ENCODE assay signal across 9 cellular contexts in the genomic region with DNA sequence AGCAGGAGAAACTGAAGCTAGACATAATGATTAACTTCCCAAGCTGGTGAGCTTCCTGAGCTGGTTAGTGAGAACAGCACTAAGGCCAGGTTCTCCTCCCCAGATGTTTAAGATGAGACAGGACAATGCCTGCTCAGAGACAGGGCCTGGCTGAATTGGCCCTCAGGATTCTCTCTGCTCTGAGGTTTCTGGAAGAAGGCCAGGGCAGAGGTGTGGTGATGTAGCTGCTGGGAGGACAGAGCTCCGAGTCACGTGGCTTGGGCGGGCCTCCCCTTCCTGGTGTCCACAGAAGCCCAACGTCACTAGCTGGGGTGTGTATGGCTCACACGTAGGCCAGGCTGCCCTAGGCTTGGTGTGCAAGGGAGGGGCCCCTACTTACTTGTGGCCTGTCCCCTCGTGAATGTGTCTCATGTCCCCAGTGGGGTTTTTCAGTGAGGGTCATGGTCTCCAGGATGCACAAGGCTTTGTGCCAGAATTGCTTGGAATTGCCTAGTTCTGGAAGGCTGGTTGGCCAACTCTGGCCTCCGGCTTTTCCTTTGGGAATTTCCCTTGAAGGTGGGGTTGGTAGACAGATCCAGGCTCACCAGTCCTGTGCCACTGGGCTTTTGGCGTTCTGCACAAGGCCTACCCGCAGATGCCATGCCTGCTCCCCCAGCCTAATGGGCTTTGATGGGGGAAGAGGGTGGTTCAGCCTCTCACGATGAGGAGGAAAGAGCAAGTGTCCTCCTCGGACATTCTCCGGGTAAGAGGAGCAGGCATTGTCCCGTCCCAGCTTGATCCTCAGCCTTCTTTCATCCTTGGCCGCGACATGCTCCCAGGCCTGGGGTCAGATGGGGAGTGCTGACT. TPM values are rescaled to one million over a fixed set of nuclear protein-coding genes. Genes with fewer than 3 reads are reported as not detected.
DNase-seq lines count a peak whose midpoint lies in the region; ATAC-seq, FAIRE-seq and TF ChIP-seq lines count a peak whose summit lies in the region.
"Had no signal": no experiment of that assay in that cellular context is flagged by ENCODE, and none has a peak within 500 bp of the region (broad histone marks: within the 10 kb centered on the region; RNA-seq: fewer than 3 reads in every experiment).

No MANE protein-coding gene starts in this region.

- no peaks in the 10 kb centered on the region for H3K36me3 Mint-ChIP-seq in activated CD8-positive, alpha-beta T cell treated with anti-CD3 and anti-CD28 coated beads for 36 hours (ENCODE audit: low read depth)

- TF ChIP-seq CTCF in IMR-90 (conservative IDR thresholded peaks at IDR 0.05; ENCODE audit: low read depth, low read length) = no peak
- no peak for TF ChIP-seq CTCF in activated CD8-positive, alpha-beta T cell treated with anti-CD3 and anti-CD28 coated beads for 36 hours (IDR thresholded peaks at IDR 0.05)

- no peak overlapping the region for H2BK120ac ChIP-seq in IMR-90 (ENCODE audit: low read depth, low read length)

- WGBS in IMR-90 (ENCODE audit: extremely low coverage in 2 of 2, insufficient read length in 1 of 2), 2 experiments = 83% methylated on average over 4 of the region's 15 CpGs; no CpG with 5 or more reads in 1 of the 2 experiments

- peaks cover 8% of the 10 kb centered on the region for H3K27me3 Mint-ChIP-seq in activated CD8-positive, alpha-beta T cell treated with anti-CD3 and anti-CD28 coated beads for 36 hours

- no peak overlapping the region for H2BK20ac ChIP-seq in IMR-90 (ENCODE audit: low read depth, low read length)

- H4K5ac ChIP-seq in IMR-90 (ENCODE audit: low read depth, low read length) = no peak overlapping the region

- peaks cover 69% of the 10 kb centered on the region for H3K4me1 Mint-ChIP-seq in activated CD8-positive, alpha-beta T cell treated with anti-CD3 and anti-CD28 coated beads for 36 hours (ENCODE audit: low read depth)

- H3K18ac ChIP-seq in IMR-90 (ENCODE audit: low read depth, low read length) = no peak overlapping the region

- H2AK5ac ChIP-seq in IMR-90 (ENCODE audit: low read depth, low read length) = no peak overlapping the region

- H2BK5ac ChIP-seq in IMR-90 (ENCODE audit: low read depth, low read length, poor library complexity, severe bottlenecking) = no peak overlapping the region

- dilution Hi-C loops in IMR-90 (cut with HindIII; ENCODE audit: low sequenced_read_pairs, unreplicated experiment) = no loop called here

- H3K9me3 ChIP-seq in IMR-90 (ENCODE audit: control insufficient read depth, insufficient read depth, low read length) = no peaks in the 10 kb centered on the region

- no peak overlapping the region for H4K8ac ChIP-seq in IMR-90 (ENCODE audit: low read depth in 2 of 2, low read length in 2 of 2)

- DNase-seq in GM12891 (ENCODE audit: insufficient read length, low spot score) = no peak
- peak; percentile 26 for DNase-seq in IMR-90
- peak; percentile 63 for DNase-seq in activated CD8-positive, alpha-beta T cell treated with anti-CD3 and anti-CD28 coated beads for 36 hours
- DNase-seq in left ventricle myocardium superior = peak; percentile 83
- peak; percentile 28 for DNase-seq in stimulated activated CD8-positive, alpha-beta memory T cell treated with anti-CD3 and anti-CD28 coated beads, Interleukin-12 subunit alpha, Interleukin-12 subunit beta, amount 100 ng/mL, for 4 hours (ENCODE audit: low read depth)
- DNase-seq in amniotic stem cell (lab: John Stamatoyannopoulos, UW) = no peak
- no peak for DNase-seq in NCI-H748 (lab: John Stamatoyannopoulos, UW; ENCODE audit: unreplicated experiment)

- no peak overlapping the region for H3K4ac ChIP-seq in IMR-90 (ENCODE audit: low read depth, low read length)

- TF ChIP-seq RAD21 in IMR-90 (IDR thresholded peaks at IDR 0.05; ENCODE audit: low read length) = no peak

- H2AFZ ChIP-seq in IMR-90 (replicated peaks; ENCODE audit: low read length, poor library complexity) = peak overlapping the region; percentile 56

- peak overlapping the region; percentile 90 for H3K27ac Mint-ChIP-seq in activated CD8-positive, alpha-beta T cell treated with anti-CD3 and anti-CD28 coated beads for 36 hours

- TF ChIP-seq POLR2A in GM12891 (IDR thresholded peaks at IDR 0.05; ENCODE audit: low read depth, low read length) = no peak
- TF ChIP-seq POLR2A in IMR-90 (IDR thresholded peaks at IDR 0.05; ENCODE audit: low read depth, low read length) = no peak

- H3K4me3 Mint-ChIP-seq in activated CD8-positive, alpha-beta T cell treated with anti-CD3 and anti-CD28 coated beads for 36 hours = no peak overlapping the region

- peaks cover 14% of the 10 kb centered on the region for H3K27me3 ChIP-seq in IMR-90 (ENCODE audit: control insufficient read depth, insufficient read depth, low read length)

- no peak overlapping the region for H2BK15ac ChIP-seq in IMR-90 (ENCODE audit: low read depth, low read length)

- no peaks in the 10 kb centered on the region for H3K4me1 ChIP-seq in IMR-90 (ENCODE audit: control insufficient read depth, insufficient read depth, low read length)

- no peak overlapping the region for H3K23ac ChIP-seq in IMR-90 (ENCODE audit: low read depth, low read length)

- H3K36me3 ChIP-seq in IMR-90 (ENCODE audit: control insufficient read depth, insufficient read depth, low read length) = no peaks in the 10 kb centered on the region

- H3K4me3 ChIP-seq in IMR-90 (ENCODE audit: insufficient read depth, low read depth, low read length) = no peak overlapping the region

- intact Hi-C loops in IMR-90 (cut with micrococcal nuclease) = no loop called here
- intact Hi-C loops in activated CD8-positive, alpha-beta T cell treated with anti-CD3 and anti-CD28 coated beads for 36 hours (cut with micrococcal nuclease) = loop anchor here (5.0 kb wide), 1 partner anchor 46 kb away; a partner anchor contains a TSS
- intact Hi-C loops in left ventricle myocardium superior (cut with micrococcal nuclease) = no loop called here

- H3K79me1 ChIP-seq in IMR-90 (ENCODE audit: low read depth in 1 of 2, low read length in 2 of 2) = no peaks in the 10 kb centered on the region

- H3K9me1 ChIP-seq in IMR-90 (ENCODE audit: insufficient read depth, low read length) = 0 out of 2 replicates have a peak, but pooled peaks cover 4% of the 10 kb centered on the region

- POLR2A ChIA-PET in IMR-90 (lab: Charles Lee; ENCODE audit: unreplicated experiment) = no interaction called here
- POLR2A ChIA-PET in activated CD8-positive, alpha-beta T cell treated with anti-CD3 and anti-CD28 coated beads for 36 hours (lab: Charles Lee) = interaction anchor here (0.6 to 3.5 kb wide), 5 partner anchors 11 to 47 kb away, joined by 3 to 19 read pairs (median 4); a partner anchor contains a TSS

- no peak overlapping the region for H2AK9ac ChIP-seq in IMR-90 (replicated peaks; ENCODE audit: low read depth, low read length, poor library complexity)

- ATAC-seq in GM21619 (IDR thresholded peaks at IDR 0.05; ENCODE audit: unreplicated experiment) (peak; percentile 51), IMR-90 (ENCODE audit: low read depth) (no peak), left ventricle myocardium superior (peak; percentile 74)
- ATAC-seq in activated CD8-positive, alpha-beta T cell treated with anti-CD3 and anti-CD28 coated beads for 36 hours = peak; percentile 35

- no peak overlapping the region for H3K4me2 ChIP-seq in IMR-90 (ENCODE audit: low read depth, low read length)

- H3K56ac ChIP-seq in IMR-90 (ENCODE audit: extremely low read depth, insufficient read depth, low read length) = no peak overlapping the region

- no peaks in the 10 kb centered on the region for H3K9me3 Mint-ChIP-seq in activated CD8-positive, alpha-beta T cell treated with anti-CD3 and anti-CD28 coated beads for 36 hours
- H3K9me3 Mint-ChIP-seq: neural crest cell had no signal

- H4K91ac ChIP-seq in IMR-90 (ENCODE audit: insufficient read depth, low read depth, low read length) = no peak overlapping the region

- no peaks in the 10 kb centered on the region for H4K20me1 ChIP-seq in IMR-90 (ENCODE audit: insufficient read depth, low read length)

- H3K27ac ChIP-seq in IMR-90 (ENCODE audit: insufficient read depth, low read length) = no peak overlapping the region

- BruUV-seq in IMR-90 (replicated peaks; lab: Mats Ljungman, UMichigan) = no TSS peak

- in situ Hi-C loops in IMR-90 (cut with MboI; ENCODE audit: low sequenced_read_pairs) = no loop called here

- no peak overlapping the region for H3K9ac ChIP-seq in IMR-90 (ENCODE audit: low read depth, low read length)

- CTCF ChIA-PET in IMR-90 (lab: Yijun Ruan, JAX) = no interaction called here
- CTCF ChIA-PET in activated CD8-positive, alpha-beta T cell treated with anti-CD3 and anti-CD28 coated beads for 36 hours (lab: Charles Lee) = interaction anchor here (1.1 to 2.0 kb wide), 8 partner anchors 12 to 50 kb away, joined by 3 to 7 read pairs (median 4); a partner anchor contains a TSS

- peak; percentile 93 for FAIRE-seq in GM12891 (lab: Jason Lieb, UNC)

- H3K14ac ChIP-seq in IMR-90 (replicated peaks; ENCODE audit: low read depth, low read length) = no peak overlapping the region

TF ChIP-seq in GM12891, 5 proteins besides CTCF, POLR2A, EP300 and RAD21 (continues in another document):
- TF ChIP-seq TAF1 (IDR thresholded peaks at IDR 0.05; ENCODE audit: low read depth, low read length) = 0 out of 2 replicates have a peak, but pooled peaks have one; percentile 14

TF ChIP-seq in IMR-90, 13 proteins besides CTCF, POLR2A, EP300 and RAD21 (continues in another document):
- TF ChIP-seq MXI1 (IDR thresholded peaks at IDR 0.05; ENCODE audit: borderline replicate concordance, low read depth, low read length) = no peak

RNA-seq across cellular contexts. Expression of a gene that starts 3.4 kb away (rescaled TPM):
- polyA plus RNA-seq in GM12891 (2012; ENCODE audit: low read depth, missing spikeins) = 9.7 TPM
- total RNA-seq in IMR-90 (2012; rRNA removed) (not detected in 2 replicates), left ventricle myocardium superior (0.45 TPM)
- not detected in 2 replicates for polyA plus RNA-seq in IMR-90 (2012; rRNA removed)
- not detected in 2 replicates for polyA plus RNA-seq in IMR-90 (2012; cell fraction: cytosol; rRNA removed)
- 0.01 TPM in 1 of 2 replicates, not detected in the other for polyA plus RNA-seq in IMR-90 (2012; cell fraction: nucleus; rRNA removed; ENCODE audit: low replicate concordance)
- 1 to 10 TPM; 1.1 to 1.6 TPM for total RNA-seq in activated CD8-positive, alpha-beta T cell treated with anti-CD3 and anti-CD28 coated beads for 36 hours

RNA-seq across cellular contexts. Expression of a gene that starts 15.7 kb away (rescaled TPM):
- 16.6 TPM for polyA plus RNA-seq in GM12891 (2012; ENCODE audit: low read depth, missing spikeins)
- total RNA-seq in IMR-90 (2012; rRNA removed) = not detected in 2 replicates
- not detected in 2 replicates for polyA plus RNA-seq in IMR-90 (2012; rRNA removed)
- not detected in 2 replicates for polyA plus RNA-seq in IMR-90 (2012; cell fraction: cytosol; rRNA removed)
- not detected in 2 replicates for polyA plus RNA-seq in IMR-90 (2012; cell fraction: nucleus; rRNA removed; ENCODE audit: low replicate concordance)
- total RNA-seq in activated CD8-positive, alpha-beta T cell treated with anti-CD3 and anti-CD28 coated beads for 36 hours = 10 to 100 TPM; 24.6 to 25.0 TPM
- total RNA-seq in left ventricle myocardium superior = 0.72 TPM
- total RNA-seq: neural crest cell had no signal

RNA-seq across cellular contexts. Expression of a gene that starts 45.1 kb away (rescaled TPM):
- polyA plus RNA-seq in GM12891 (2012; ENCODE audit: low read depth, missing spikeins) = 57.1 TPM
- total RNA-seq in IMR-90 (2012; rRNA removed) = 37.3 and 50.8 TPM in 2 replicates
- polyA plus RNA-seq in IMR-90 (2012; rRNA removed) = 12.9 and 16.2 TPM in 2 replicates
- polyA plus RNA-seq in IMR-90 (2012; cell fraction: cytosol; rRNA removed) = 3.3 and 6.1 TPM in 2 replicates
- polyA plus RNA-seq in IMR-90 (2012; cell fraction: nucleus; rRNA removed; ENCODE audit: low replicate concordance) = 2.9 and 16.3 TPM in 2 replicates
- total RNA-seq in activated CD8-positive, alpha-beta T cell treated with anti-CD3 and anti-CD28 coated beads for 36 hours = 10 to 100 TPM; 86.4 to 94.4 TPM
- total RNA-seq in left ventricle myocardium superior = 31.1 TPM

Comparison
In these comparisons a context has a peak if more than half of its experiments do, and no peak if none do; other contexts are left out.
1. DNase-seq: peak in IMR-90 (single experiment), activated CD8-positive, alpha-beta T cell treated with anti-CD3 and anti-CD28 coated beads for 36 hours (single experiment), left ventricle myocardium superior (single experiment) and stimulated activated CD8-positive, alpha-beta memory T cell treated with anti-CD3 and anti-CD28 coated beads, Interleukin-12 subunit alpha, Interleukin-12 subunit beta, amount 100 ng/mL, for 4 hours (single experiment); none in GM12891 (single experiment), amniotic stem cell (single experiment) and NCI-H748 (single experiment).
2. RNA of a gene that starts 15.7 kb away (total RNA-seq): 24.6 to 25.0 TPM in activated CD8-positive, alpha-beta T cell treated with anti-CD3 and anti-CD28 coated beads for 36 hours; 0.72 TPM in left ventricle myocardium superior (single experiment) and not detected in IMR-90; every median in the first group is over 10 times any median in the second.